In genomic region chr1:104329278-104329677, GRCh38 we compare ENCODE assay signal across 25 cellular contexts.
"Had no signal": no experiment of that assay in that cellular context is flagged by ENCODE, and none has a peak within 500 bp of the region (broad histone marks: within the 10 kb centered on the region; RNA-seq: fewer than 3 reads in every experiment).

No MANE protein-coding gene starts in this region.

- H3K27ac ChIP-seq: Peyer's patch, SJSA1, SK-N-MC had no signal

- H3K9me3 ChIP-seq: Peyer's patch, SJSA1 had no signal

- ATAC-seq: PC-3, T-cell had no signal

- H3K4me1 ChIP-seq: Peyer's patch, SJSA1 had no signal

- H3K27me3 ChIP-seq: Peyer's patch, SJSA1 had no signal

- H3K36me3 ChIP-seq: Peyer's patch, SJSA1 had no signal

- DNase-seq: KBM-7, MV-4-11, NCI-H1048, NCI-H1105 treated with DMSO at 0.1 percent for 48 hours, NCI-H1417 treated with DMSO at 0.1 percent for 48 hours, NCI-H146, NCI-H1694 treated with DMSO at 0.1 percent for 48 hours, NCI-H1930, NCI-H2081 treated with DMSO at 0.1 percent for 48 hours, NCI-H2171, NCI-H226, NCI-H446, NCI-H510A, NCI-H524 treated with DMSO at 0.1 percent for 48 hours, NCI-H69, NCI-H774, PC-3, Peyer's patch, Right ventricle myocardium superior, RPMI8226, SIG-M5, SW 1271, T-cell had no signal

- H3K4me3 ChIP-seq: Peyer's patch, SJSA1, SK-N-MC had no signal
